Comparison of ENCODE assay signal across 29 cellular contexts in the genomic region with DNA sequence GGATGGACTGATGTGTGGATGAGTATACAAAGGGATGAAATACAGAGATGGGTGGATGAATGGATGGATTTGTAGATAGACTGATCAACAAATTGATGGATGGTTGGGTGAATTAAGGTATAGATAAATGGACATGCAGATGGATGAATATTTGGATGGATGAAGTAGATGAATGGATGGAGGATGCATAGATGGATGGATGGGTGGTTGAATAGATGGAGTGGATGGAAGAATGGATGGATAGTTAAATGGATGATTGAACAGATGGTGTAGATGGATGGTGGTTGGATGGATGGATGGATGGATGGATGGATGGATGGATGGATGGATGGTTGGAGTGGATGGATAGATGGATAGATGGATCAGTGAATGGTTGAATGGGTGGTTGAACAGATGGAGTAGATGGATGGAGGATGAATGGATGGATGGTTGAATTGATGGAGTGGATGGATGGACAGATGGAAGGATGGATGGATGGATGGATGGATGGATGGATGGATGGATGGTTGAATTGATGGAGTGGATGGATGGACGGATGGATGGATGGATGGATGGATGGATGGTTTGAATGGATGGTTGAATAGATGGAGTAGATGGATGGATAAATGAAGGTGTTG. TPM values are rescaled to one million over a fixed set of nuclear protein-coding genes. Genes with fewer than 3 reads are reported as not detected.
"Had no signal": no experiment of that assay in that cellular context is flagged by ENCODE, and none has a peak within 500 bp of the region (broad histone marks: within the 10 kb centered on the region; RNA-seq: fewer than 3 reads in every experiment).

No MANE protein-coding gene starts in this region.

- H3K27me3 ChIP-seq: neural progenitor cell, ovary, spleen, suprapubic skin, testis, tibial artery, transverse colon, upper lobe of right lung, vagina had no signal

- H3K4me3 ChIP-seq: neural progenitor cell, ovary, psoas muscle, skin epidermis, smooth muscle cell, spleen, suprapubic skin, testis, tibial artery, transverse colon, upper lobe of right lung, vagina had no signal

- H3K9ac ChIP-seq: neural progenitor cell, parathyroid adenoma had no signal

- H3K9me3 ChIP-seq: ovary, suprapubic skin, testis, transverse colon, vagina had no signal

- DNase-seq: natural killer cell; occipital lobe; ovary; posterior cingulate gyrus; psoas muscle; right cardiac atrium; spleen; stimulated activated CD4-positive, alpha-beta T cell treated with anti-CD3 and anti-CD28 coated beads, Interleukin-12 subunit alpha, Interleukin-12 subunit beta, amount 100 ng/mL, for 4 hours; stimulated activated CD4-positive, alpha-beta T cell treated with anti-CD3 and anti-CD28 coated beads, Interleukin-1b, Interleukin-23, amount 100 ng/mL, for 48 hours; stimulated activated CD4-positive, alpha-beta T cell treated with anti-CD3 and anti-CD28 coated beads, Interleukin-4, amount 100 ng/mL, for 1 hour; stimulated activated CD4-positive, alpha-beta T cell treated with anti-CD3 and anti-CD28 coated beads, Interleukin-4, amount 100 ng/mL, for 4 hours; stimulated activated CD8-positive, alpha-beta memory T cell treated with anti-CD3 and anti-CD28 coated beads, Interleukin-4, amount 100 ng/mL, for 48 hours; stimulated activated naive CD4-positive, alpha-beta T cell; stimulated activated naive CD8-positive, alpha-beta T cell treated with anti-CD3 and anti-CD28 coated beads, Interleukin-15, amount 100 ng/mL, for 72 hours; stimulated activated naive CD8-positive, alpha-beta T cell treated with anti-CD3 and anti-CD28 coated beads, Interleukin-15, Interleukin-2, amounts not matched to agents 100 U/mL and 50 U/mL, for 24 hours; substantia nigra; testis; tibial artery; transverse colon; upper lobe of right lung had no signal

- H3K4me1 ChIP-seq: neural progenitor cell, parathyroid adenoma, psoas muscle, spleen, suprapubic skin, testis, tibial artery, transverse colon, upper lobe of right lung, vagina had no signal

- H2AFZ ChIP-seq: neural progenitor cell, parathyroid adenoma had no signal

- H3K27ac ChIP-seq: neural progenitor cell, ovary, parathyroid adenoma, psoas muscle, skin epidermis, spleen, suprapubic skin, testis, tibial artery, transverse colon, upper lobe of right lung, vagina had no signal

- H3K4me2 ChIP-seq: neural progenitor cell, smooth muscle cell had no signal

- H3K79me2 ChIP-seq: parathyroid adenoma had no signal

- ATAC-seq: natural killer cell; psoas muscle; sciatic nerve; stimulated activated memory B cell treated with anti-CD40 and anti-IgM and Interleukin-4, amounts not matched to agents 10 μg/mL and 1 μg/mL and 100 μg/mL, for 72 hours; stimulated activated naive CD8-positive, alpha-beta T cell treated with anti-CD3 and anti-CD28 coated beads, Interleukin-15, amount 100 ng/mL, for 72 hours; stimulated activated naive CD8-positive, alpha-beta T cell treated with anti-CD3 and anti-CD28 coated beads, Interleukin-15, Interleukin-2, amounts not matched to agents 100 U/mL and 50 U/mL, for 24 hours had no signal

- H3K36me3 ChIP-seq: neural progenitor cell, ovary, suprapubic skin, transverse colon, upper lobe of right lung had no signal

RNA-seq across cellular contexts. Expression of a gene that starts 15.0 kb away (rescaled TPM):
- polyA plus RNA-seq: neural cell had no signal
